Comparison of ENCODE assay signal across 1 cellular context in the genomic region with DNA sequence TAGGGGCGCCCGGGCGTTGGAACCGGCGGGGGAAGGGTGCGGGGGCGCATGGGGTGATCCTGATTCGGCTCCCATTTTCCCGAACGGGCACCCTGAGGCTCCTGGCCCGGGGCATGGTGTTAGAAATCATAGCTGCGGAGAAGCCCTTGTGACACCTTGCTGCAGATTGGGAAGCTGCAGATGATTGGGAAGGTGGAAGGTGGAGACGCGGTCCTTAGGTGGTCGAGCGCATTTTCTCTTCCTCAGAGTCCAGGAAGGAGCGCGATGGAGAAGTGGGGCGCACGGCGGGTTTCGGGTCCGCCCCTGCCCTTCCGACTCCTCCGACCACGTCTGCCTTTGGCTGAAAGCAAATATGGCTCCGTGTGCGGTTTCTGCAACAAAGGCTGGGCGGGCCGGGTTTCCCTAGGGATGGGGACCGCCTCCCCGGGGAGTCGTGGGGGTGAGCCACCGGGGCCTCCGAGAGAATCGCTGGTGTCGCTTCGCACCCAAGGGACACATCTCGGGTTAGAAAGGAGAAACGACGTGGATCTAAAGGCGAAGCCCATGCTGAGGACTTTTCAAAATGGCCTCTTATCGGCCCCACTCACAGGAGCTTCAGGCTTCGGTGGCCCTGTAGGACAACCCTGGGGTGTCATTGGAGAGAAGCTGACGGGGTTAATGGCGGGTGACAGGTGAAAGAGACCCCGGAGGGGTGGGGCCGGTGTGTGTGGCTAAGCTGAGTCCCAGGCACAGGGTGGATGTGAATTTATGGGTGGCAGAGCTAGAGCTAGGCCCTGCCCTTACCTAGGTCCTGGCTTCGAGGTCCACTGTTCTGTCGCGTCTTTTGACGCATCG.
TF ChIP-seq lines count a peak whose summit lies in the region.

No MANE protein-coding gene starts in this region.

TF ChIP-seq in K562, 482 proteins besides CTCF, POLR2A, EP300 and RAD21 (continued from another document and continues in another):
- TF ChIP-seq GATA2 (CRISPR knock-in tag; IDR thresholded peaks at IDR 0.05) (no peak), ARID2 (IDR thresholded peaks at IDR 0.05) (no peak), ZNF583 (CRISPR knock-in tag; IDR thresholded peaks at IDR 0.05) (0 out of 2 replicates have a peak, but pooled peaks have one; percentile 26), NR2F6 (CRISPR knock-in tag; IDR thresholded peaks at IDR 0.05) (no peak), CREB5 (CRISPR knock-in tag; IDR thresholded peaks at IDR 0.05) (0 out of 2 replicates have a peak, but pooled peaks have one; percentile 52), DDX20 (tag; IDR thresholded peaks at IDR 0.05; ENCODE audit: low read depth) (no peak), SAFB2 (IDR thresholded peaks at IDR 0.05; ENCODE audit: borderline replicate concordance, low read depth, low read length, severe bottlenecking) (no peak), ZNF449 (CRISPR knock-in tag; IDR thresholded peaks at IDR 0.05) (no peak), ZNF140 (CRISPR knock-in tag; IDR thresholded peaks at IDR 0.05) (no peak), ZNF699 (CRISPR knock-in tag; IDR thresholded peaks at IDR 0.05; ENCODE audit: insufficient replicate concordance) (no peak), RB1 (IDR thresholded peaks at IDR 0.05; ENCODE audit: low read depth) (no peak; the same call in 1 of the 2 replicates), CBX1 (IDR thresholded peaks at IDR 0.05; ENCODE audit: low read depth) (no peak), GTF2E2 (tag; IDR thresholded peaks at IDR 0.05) (no peak), HMBOX1 (IDR thresholded peaks at IDR 0.05) (no peak), CREM (IDR thresholded peaks at IDR 0.05; ENCODE audit: low read depth) (peak; percentile 66; the same call in 1 of the 2 replicates), ZBTB43 (CRISPR knock-in tag; IDR thresholded peaks at IDR 0.05) (no peak), YBX1 (IDR thresholded peaks at IDR 0.05) (no peak), ZNF12 (CRISPR knock-in tag; IDR thresholded peaks at IDR 0.05) (no peak), EWSR1 (IDR thresholded peaks at IDR 0.05; ENCODE audit: borderline replicate concordance, low read depth, partially characterized antibody) (no peak), FOSL1 (tag; conservative IDR thresholded peaks at IDR 0.05) (no peak), CHD1 (IDR thresholded peaks at IDR 0.05; ENCODE audit: low read length) (peak; percentile 76), SIX5 (IDR thresholded peaks at IDR 0.05; ENCODE audit: borderline replicate concordance in 1 of 2, insufficient read depth in 1 of 2, low read depth in 1 of 2, low read length in 2 of 2) (no peak), ZBTB26 (CRISPR knock-in tag; IDR thresholded peaks at IDR 0.05) (peak; percentile 61; the same call in 1 of the 2 replicates), HCFC1 (IDR thresholded peaks at IDR 0.05; ENCODE audit: low read depth, low read length) (no peak; the same call in 1 of the 2 replicates), HDAC2 (IDR thresholded peaks at IDR 0.05) (no peak), ZNF263 (CRISPR knock-in tag; IDR thresholded peaks at IDR 0.05; ENCODE audit: borderline replicate concordance) (no peak), ZBTB34 (CRISPR knock-in tag; IDR thresholded peaks at IDR 0.05) (no peak), ELF2 (CRISPR knock-in tag; IDR thresholded peaks at IDR 0.05) (no peak), ZBTB7A (IDR thresholded peaks at IDR 0.05; ENCODE audit: borderline replicate concordance, control insufficient read depth, low read depth, low read length) (no peak), ZNF41 (CRISPR knock-in tag; conservative IDR thresholded peaks at IDR 0.05) (0 out of 2 replicates have a peak, but pooled peaks have one; percentile 57), SMAD2 (IDR thresholded peaks at IDR 0.05; ENCODE audit: low read depth, low read length) (no peak), ZNF143 (CRISPR knock-in tag; IDR thresholded peaks at IDR 0.05) (no peak), SP1 (CRISPR knock-in tag; IDR thresholded peaks at IDR 0.05) (no peak), PTBP1 (IDR thresholded peaks at IDR 0.05; ENCODE audit: low read depth, low read length) (no peak), TGIF2 (CRISPR knock-in tag; IDR thresholded peaks at IDR 0.05) (no peak), NONO (IDR thresholded peaks at IDR 0.05; ENCODE audit: low read depth in 2 of 2, low read length in 1 of 2) (no peak), KDM5B (IDR thresholded peaks at IDR 0.05; ENCODE audit: insufficient replicate concordance, low read depth, low read length) (no peak), ZNF507 (tag; conservative IDR thresholded peaks at IDR 0.05) (no peak; the same call in 1 of the 2 replicates), DMBX1 (CRISPR knock-in tag; IDR thresholded peaks at IDR 0.05; ENCODE audit: borderline replicate concordance) (peak; percentile 74; the same call in 1 of the 2 replicates), CTCFL (IDR thresholded peaks at IDR 0.05; ENCODE audit: borderline replicate concordance, insufficient read depth, low read depth, low read length, poor library complexity, severe bottlenecking) (no peak), CBFB (CRISPR knock-in tag; IDR thresholded peaks at IDR 0.05) (no peak), SRF (CRISPR knock-in tag; IDR thresholded peaks at IDR 0.05) (no peak), MTA1 (IDR thresholded peaks at IDR 0.05; ENCODE audit: borderline replicate concordance) (no peak; the same call in 1 of the 2 replicates), ZNF253 (CRISPR knock-in tag; conservative IDR thresholded peaks at IDR 0.05) (no peak), ZNF79 (CRISPR knock-in tag; IDR thresholded peaks at IDR 0.05; ENCODE audit: low read depth) (no peak), TRIM24 (IDR thresholded peaks at IDR 0.05) (no peak)
- TF ChIP-seq, protein P1, sequence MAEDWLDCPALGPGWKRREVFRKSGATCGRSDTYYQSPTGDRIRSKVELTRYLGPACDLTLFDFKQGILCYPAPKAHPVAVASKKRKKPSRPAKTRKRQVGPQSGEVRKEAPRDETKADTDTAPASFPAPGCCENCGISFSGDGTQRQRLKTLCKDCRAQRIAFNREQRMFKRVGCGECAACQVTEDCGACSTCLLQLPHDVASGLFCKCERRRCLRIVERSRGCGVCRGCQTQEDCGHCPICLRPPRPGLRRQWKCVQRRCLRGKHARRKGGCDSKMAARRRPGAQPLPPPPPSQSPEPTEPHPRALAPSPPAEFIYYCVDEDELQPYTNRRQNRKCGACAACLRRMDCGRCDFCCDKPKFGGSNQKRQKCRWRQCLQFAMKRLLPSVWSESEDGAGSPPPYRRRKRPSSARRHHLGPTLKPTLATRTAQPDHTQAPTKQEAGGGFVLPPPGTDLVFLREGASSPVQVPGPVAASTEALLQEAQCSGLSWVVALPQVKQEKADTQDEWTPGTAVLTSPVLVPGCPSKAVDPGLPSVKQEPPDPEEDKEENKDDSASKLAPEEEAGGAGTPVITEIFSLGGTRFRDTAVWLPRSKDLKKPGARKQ (CRISPR knock-in tag; IDR thresholded peaks at IDR 0.05) = no peak
- TF ChIP-seq, protein P2, sequence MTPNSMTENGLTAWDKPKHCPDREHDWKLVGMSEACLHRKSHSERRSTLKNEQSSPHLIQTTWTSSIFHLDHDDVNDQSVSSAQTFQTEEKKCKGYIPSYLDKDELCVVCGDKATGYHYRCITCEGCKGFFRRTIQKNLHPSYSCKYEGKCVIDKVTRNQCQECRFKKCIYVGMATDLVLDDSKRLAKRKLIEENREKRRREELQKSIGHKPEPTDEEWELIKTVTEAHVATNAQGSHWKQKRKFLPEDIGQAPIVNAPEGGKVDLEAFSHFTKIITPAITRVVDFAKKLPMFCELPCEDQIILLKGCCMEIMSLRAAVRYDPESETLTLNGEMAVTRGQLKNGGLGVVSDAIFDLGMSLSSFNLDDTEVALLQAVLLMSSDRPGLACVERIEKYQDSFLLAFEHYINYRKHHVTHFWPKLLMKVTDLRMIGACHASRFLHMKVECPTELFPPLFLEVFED (CRISPR knock-in tag; conservative IDR thresholded peaks at IDR 0.05) = no peak
- TF ChIP-seq, protein P3, sequence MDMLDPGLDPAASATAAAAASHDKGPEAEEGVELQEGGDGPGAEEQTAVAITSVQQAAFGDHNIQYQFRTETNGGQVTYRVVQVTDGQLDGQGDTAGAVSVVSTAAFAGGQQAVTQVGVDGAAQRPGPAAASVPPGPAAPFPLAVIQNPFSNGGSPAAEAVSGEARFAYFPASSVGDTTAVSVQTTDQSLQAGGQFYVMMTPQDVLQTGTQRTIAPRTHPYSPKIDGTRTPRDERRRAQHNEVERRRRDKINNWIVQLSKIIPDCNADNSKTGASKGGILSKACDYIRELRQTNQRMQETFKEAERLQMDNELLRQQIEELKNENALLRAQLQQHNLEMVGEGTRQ (CRISPR knock-in tag; IDR thresholded peaks at IDR 0.05) = no peak
- TF ChIP-seq, protein P4, sequence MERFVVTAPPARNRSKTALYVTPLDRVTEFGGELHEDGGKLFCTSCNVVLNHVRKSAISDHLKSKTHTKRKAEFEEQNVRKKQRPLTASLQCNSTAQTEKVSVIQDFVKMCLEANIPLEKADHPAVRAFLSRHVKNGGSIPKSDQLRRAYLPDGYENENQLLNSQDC (CRISPR knock-in tag; IDR thresholded peaks at IDR 0.05) = no peak
